ENCODE assay signal across 16 cellular contexts in the genomic region with DNA sequence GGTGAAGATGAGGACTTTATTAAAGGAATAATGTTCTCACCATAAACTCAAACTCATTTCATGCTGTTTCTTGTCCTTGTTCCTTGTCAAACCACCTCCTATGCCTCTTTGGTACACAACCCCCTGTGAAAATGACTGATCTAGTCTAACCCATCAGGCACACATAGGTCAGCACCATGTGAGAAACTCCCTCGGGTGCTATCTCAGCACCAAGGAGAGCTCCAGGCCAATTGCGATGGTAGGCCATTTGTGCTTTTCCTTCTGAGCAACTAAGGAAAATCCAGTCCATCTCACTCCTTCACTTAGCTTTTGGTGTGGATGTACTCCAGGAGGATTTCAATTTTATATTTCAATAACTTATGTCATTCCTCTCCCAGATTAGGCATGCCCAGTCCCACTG.
DNase-seq lines count a peak whose midpoint lies in the region; ATAC-seq and TF ChIP-seq lines count a peak whose summit lies in the region.
"Had no signal": no experiment of that assay in that cellular context is flagged by ENCODE, and none has a peak within 500 bp of the region (broad histone marks: within the 10 kb centered on the region; RNA-seq: fewer than 3 reads in every experiment).

No MANE protein-coding gene starts in this region.

- H3K36me3 ChIP-seq in upper lobe of right lung: no peaks in the 10 kb centered on the region
- H3K36me3 ChIP-seq: BLaER1 treated with 17β-estradiol and CSF1 and Interleukin-3, amounts not matched to agents 10 nM and 100 nM; HAP-1 had no signal

- H3K4me1 ChIP-seq in upper lobe of right lung: no peaks in the 10 kb centered on the region
- H3K4me1 ChIP-seq: HAP-1 had no signal

- H3K27me3 ChIP-seq in upper lobe of right lung: no peaks in the 10 kb centered on the region
- H3K27me3 ChIP-seq: BLaER1 treated with 17β-estradiol and CSF1 and Interleukin-3, amounts not matched to agents 10 nM and 100 nM; dorsolateral prefrontal cortex had no signal

- intact Hi-C loops in upper lobe of right lung (cut with DNase I): no loop called here

- H3K4me3 ChIP-seq in upper lobe of right lung: no peak overlapping the region
- H3K4me3 ChIP-seq: BLaER1 treated with 17β-estradiol and CSF1 and Interleukin-3, amounts not matched to agents 10 nM and 100 nM; dorsolateral prefrontal cortex; HAP-1; mucosa of descending colon had no signal

- ATAC-seq in HG03159 (IDR thresholded peaks at IDR 0.05; ENCODE audit: unreplicated experiment): no peak
- no peak for ATAC-seq in upper lobe of right lung
- ATAC-seq: mucosa of descending colon, right cardiac atrium had no signal

- TF ChIP-seq CTCF in upper lobe of right lung (IDR thresholded peaks at IDR 0.05): no peak

- no peaks in the 10 kb centered on the region for H3K9me3 ChIP-seq in upper lobe of right lung
- H3K9me3 ChIP-seq: HAP-1, mucosa of descending colon had no signal

- no peak overlapping the region for H3K27ac ChIP-seq in upper lobe of right lung
- H3K27ac ChIP-seq: BLaER1 treated with 17β-estradiol and CSF1 and Interleukin-3, amounts not matched to agents 10 nM and 100 nM; dorsolateral prefrontal cortex had no signal

- DNase-seq in AG08396 (ENCODE audit: low spot score) (peak; percentile 45), LHCN-M2 (ENCODE audit: low read depth) (peak; percentile 53), astrocyte of the hippocampus (ENCODE audit: low read depth, low spot score) (peak; percentile 50), iris pigment epithelial cell (ENCODE audit: low read depth) (peak; percentile 25), HuH-7 (ENCODE audit: low spot score) (no peak), NCI-H2227 (lab: John Stamatoyannopoulos, UW; ENCODE audit: unreplicated experiment) (no peak), upper lobe of right lung (no peak)
- DNase-seq: activated effector memory CD4-positive, alpha-beta T cell treated with anti-CD3 and anti-CD28 coated beads, Interleukin-2, amount 50 U/mL, for 16 hours; dorsolateral prefrontal cortex; hippocampal formation; right cardiac atrium; SHP77 had no signal

Comparison
In these comparisons a context has a peak if more than half of its experiments do, and no peak if none do; other contexts are left out.
1. DNase-seq: peak in AG08396 (single experiment), LHCN-M2 (single experiment), astrocyte of the hippocampus (single experiment) and iris pigment epithelial cell (single experiment); none in HuH-7 (single experiment), NCI-H2227 (single experiment) and upper lobe of right lung (single experiment).